ENCODE assay signal across 15 cellular contexts in genomic region chr2:103138123-103138886, GRCh38.
DNase-seq lines count a peak whose midpoint lies in the region; ATAC-seq and TF ChIP-seq lines count a peak whose summit lies in the region.
"Had no signal": no experiment of that assay in that cellular context is flagged by ENCODE, and none has a peak within 500 bp of the region (broad histone marks: within the 10 kb centered on the region; RNA-seq: fewer than 3 reads in every experiment).

No MANE protein-coding gene starts in this region.

- no CpG with 5 or more reads among the region's 5 CpGs for WGBS in mesendoderm (ENCODE audit: extremely low coverage, insufficient coverage, low lambda C conversion rate)

- H4K5ac ChIP-seq in mesendoderm (ENCODE audit: low read length) = no peak overlapping the region

- H2BK15ac ChIP-seq in mesendoderm (replicated peaks; ENCODE audit: low read depth) = peak overlapping the region; percentile 57

- no peaks in the 10 kb centered on the region for H3K79me1 ChIP-seq in mesendoderm (ENCODE audit: low read length)

- H3K79me2 ChIP-seq in mesendoderm (ENCODE audit: control insufficient read depth, insufficient read depth, low read length) = no peaks in the 10 kb centered on the region

- no peaks in the 10 kb centered on the region for H3K9me3 ChIP-seq in BE2C
- H3K9me3 ChIP-seq: ascending aorta, thoracic aorta had no signal

- no peak overlapping the region for H2BK120ac ChIP-seq in mesendoderm (ENCODE audit: low read depth, low read length)

- H2BK5ac ChIP-seq in mesendoderm (ENCODE audit: low read length) = peak overlapping the region; percentile 69

- TF ChIP-seq CTCF in coronary artery (IDR thresholded peaks at IDR 0.05) = no peak
- no peak for TF ChIP-seq CTCF in BE2C (IDR thresholded peaks at IDR 0.05; ENCODE audit: low read depth, low read length)

- peak overlapping the region; percentile 30 for H3K18ac ChIP-seq in mesendoderm (ENCODE audit: low read length)

- H3K27me3 ChIP-seq in mesendoderm (ENCODE audit: insufficient read depth, low read length, poor library complexity) = no peaks in the 10 kb centered on the region
- no peaks in the 10 kb centered on the region for H3K27me3 ChIP-seq in BE2C
- H3K27me3 ChIP-seq: ascending aorta had no signal

- H3K4me2 ChIP-seq in mesendoderm (ENCODE audit: low read length) = no peak overlapping the region

- H4K8ac ChIP-seq in mesendoderm (ENCODE audit: low read depth, low read length) = no peak overlapping the region

- H3K4me1 ChIP-seq in mesendoderm (ENCODE audit: control insufficient read depth, low read depth, low read length) (peaks cover 7% of the 10 kb centered on the region), BE2C (no peaks in the 10 kb centered on the region)
- H3K4me1 ChIP-seq: ascending aorta had no signal

- H3K36me3 ChIP-seq in mesendoderm (ENCODE audit: control insufficient read depth, insufficient read depth, low read length) (no peaks in the 10 kb centered on the region), BE2C (no peaks in the 10 kb centered on the region)
- H3K36me3 ChIP-seq: ascending aorta, thoracic aorta had no signal

- no peak overlapping the region for H3K56ac ChIP-seq in mesendoderm (ENCODE audit: low read length)

- H3K23ac ChIP-seq in mesendoderm (ENCODE audit: low read length) = no peak overlapping the region

- H2AK5ac ChIP-seq in mesendoderm (ENCODE audit: low read length) = no peak overlapping the region

- peak; percentile 58 for ATAC-seq in GM19035 (IDR thresholded peaks at IDR 0.05; ENCODE audit: unreplicated experiment)
- ATAC-seq in GM21529 (IDR thresholded peaks at IDR 0.05; ENCODE audit: unreplicated experiment) = peak; percentile 53
- peak; percentile 74 for ATAC-seq in HG03175 (IDR thresholded peaks at IDR 0.05; ENCODE audit: unreplicated experiment)
- ATAC-seq: sciatic nerve had no signal

- DNase-seq in mesendoderm (no peak), NCI-H1417 treated with DMSO at 0.1 percent for 48 hours (lab: John Stamatoyannopoulos, UW) (no peak), coronary artery (ENCODE audit: low spot score) (no peak), BE2C (no peak)
- DNase-seq: kidney glomerular epithelial cell, naive B cell, NCI-H1048, NCI-H524 treated with DMSO at 0.1 percent for 48 hours had no signal

- H3K4me3 ChIP-seq in mesendoderm (ENCODE audit: low read length) = no peak overlapping the region
- H3K4me3 ChIP-seq in coronary artery = no peak overlapping the region
- no peak overlapping the region for H3K4me3 ChIP-seq in BE2C (ENCODE audit: low read depth, low read length)
- H3K4me3 ChIP-seq: ascending aorta, thoracic aorta had no signal

- H3K27ac ChIP-seq in mesendoderm (ENCODE audit: low read depth, low read length) = no peak overlapping the region
- H3K27ac ChIP-seq in coronary artery = no peak overlapping the region
- H3K27ac ChIP-seq: ascending aorta, RWPE1, thoracic aorta had no signal

- H3K4ac ChIP-seq in mesendoderm (ENCODE audit: low read depth, low read length) = no peak overlapping the region

- no peak overlapping the region for H3K9ac ChIP-seq in mesendoderm (ENCODE audit: low read length)
